In the genomic region with DNA sequence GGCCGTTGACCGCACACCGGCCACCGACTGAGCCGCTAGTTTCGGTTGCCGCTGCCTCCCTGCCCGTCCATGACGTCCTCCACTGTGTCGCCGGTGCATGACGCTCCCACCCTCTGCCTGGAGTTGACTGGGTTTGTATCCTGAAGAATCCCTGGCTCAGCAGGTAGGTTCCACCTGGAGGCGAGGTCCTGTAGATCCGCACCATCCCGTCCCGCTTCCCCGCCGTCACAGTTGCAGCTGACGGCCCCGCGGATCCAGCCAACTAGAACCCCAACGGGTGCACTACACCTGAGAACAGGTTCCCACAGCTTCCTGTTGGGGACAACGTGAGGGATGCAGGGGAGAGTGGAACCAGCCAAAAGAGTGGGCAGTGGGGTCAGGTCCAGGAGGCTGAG, we compare ENCODE assay signal across 8 cellular contexts. TPM values are rescaled to one million over a fixed set of nuclear protein-coding genes. Genes with fewer than 3 reads are reported as not detected.
DNase-seq lines count a peak whose midpoint lies in the region; FAIRE-seq and TF ChIP-seq lines count a peak whose summit lies in the region.

No MANE protein-coding gene starts in this region.

- H3K4me3 ChIP-seq in astrocyte of the spinal cord (ENCODE audit: low read depth, low read length) = peak overlapping the region; percentile 86
- H3K4me3 ChIP-seq in lower leg skin (ENCODE audit: low read depth, poor library complexity, severe bottlenecking) = peak overlapping the region; percentile 46
- H3K4me3 ChIP-seq in urinary bladder (ENCODE audit: low read depth, low read length) = peak overlapping the region; percentile 94

- TF ChIP-seq CTCF in astrocyte of the spinal cord (IDR thresholded peaks at IDR 0.05; ENCODE audit: low read depth, low read length) (no peak), lower leg skin (IDR thresholded peaks at IDR 0.05) (no peak)

- no peaks in the 10 kb centered on the region for H3K36me3 ChIP-seq in urinary bladder (ENCODE audit: insufficient read depth)

- H3K4me1 ChIP-seq in urinary bladder (ENCODE audit: insufficient read depth) = no peaks in the 10 kb centered on the region

- intact Hi-C loops in lower leg skin (cut with DNase I; ENCODE audit: low total_unique reads) = no loop called here

- peak overlapping the region; percentile 83 for H3K27ac ChIP-seq in urinary bladder (ENCODE audit: low read depth)

- in situ Hi-C loops in astrocyte of the spinal cord (cut with HindIII; ENCODE audit: low sequenced_read_pairs) = no loop called here

- 4 to 5% methylated on average over 18 to 22 of the region's 23 CpGs for WGBS in lower leg skin, 2 donors
- WGBS in urinary bladder = 6% methylated on average over 23 of the region's 23 CpGs

- peak; percentile 63 for FAIRE-seq in HTR-8/SVneo (lab: Jason Lieb, UNC)

- TF ChIP-seq POLR2A in lower leg skin (IDR thresholded peaks at IDR 0.05) = no peak

- DNase-seq in SIG-M5 treated with dmso at 0.1 percent for 504 hours (lab: John Stamatoyannopoulos, UW; ENCODE audit: unreplicated experiment) = peak; percentile 40
- DNase-seq in SIG-M5 (lab: John Stamatoyannopoulos, UW) = no peak
- no peak for DNase-seq in HTR-8/SVneo (ENCODE audit: insufficient read length, low spot score)
- DNase-seq in astrocyte of the spinal cord (ENCODE audit: low read depth, low spot score) = no peak
- no peak for DNase-seq in lower leg skin (ENCODE audit: low spot score in 2 of 2)
- no peak for DNase-seq in GOT3 (lab: John Stamatoyannopoulos, UW)
- no peak for DNase-seq in NCI-H1105 (lab: John Stamatoyannopoulos, UW)

RNA-seq across cellular contexts. Expression of gene SLBP, which starts 0.9 kb away (rescaled TPM):
- total RNA-seq in lower leg skin = 10 to 100 TPM; 45.8 to 66.9 (median 59.4) TPM
- 32.3 TPM for total RNA-seq in urinary bladder
- polyA plus RNA-seq in urinary bladder = 41.0 TPM

RNA-seq across cellular contexts. Expression of gene TMEM129, which starts 8.1 kb away (rescaled TPM):
- total RNA-seq in lower leg skin = 10 to 100 TPM; 31.0 to 62.0 (median 57.6) TPM
- total RNA-seq in urinary bladder = 18.5 TPM
- 64.8 TPM for polyA plus RNA-seq in urinary bladder

RNA-seq across cellular contexts. Expression of gene TACC3, which starts 8.3 kb away (rescaled TPM):
- total RNA-seq in lower leg skin (10 to 100 TPM in 1 of 4 donors, 1 to 10 TPM in 3; 6.1 to 10.0 (median 7.9) TPM), urinary bladder (8.9 TPM)
- 5.5 TPM for polyA plus RNA-seq in urinary bladder

RNA-seq across cellular contexts. Expression of gene FAM53A, which starts 28.9 kb away (rescaled TPM):
- total RNA-seq in lower leg skin = 1 to 10 TPM; 1.2 to 7.5 (median 3.7) TPM
- total RNA-seq in urinary bladder = 0.63 TPM
- polyA plus RNA-seq in urinary bladder = 2.9 TPM
